8 cellular contexts compared by ENCODE assay signal in the genomic region with DNA sequence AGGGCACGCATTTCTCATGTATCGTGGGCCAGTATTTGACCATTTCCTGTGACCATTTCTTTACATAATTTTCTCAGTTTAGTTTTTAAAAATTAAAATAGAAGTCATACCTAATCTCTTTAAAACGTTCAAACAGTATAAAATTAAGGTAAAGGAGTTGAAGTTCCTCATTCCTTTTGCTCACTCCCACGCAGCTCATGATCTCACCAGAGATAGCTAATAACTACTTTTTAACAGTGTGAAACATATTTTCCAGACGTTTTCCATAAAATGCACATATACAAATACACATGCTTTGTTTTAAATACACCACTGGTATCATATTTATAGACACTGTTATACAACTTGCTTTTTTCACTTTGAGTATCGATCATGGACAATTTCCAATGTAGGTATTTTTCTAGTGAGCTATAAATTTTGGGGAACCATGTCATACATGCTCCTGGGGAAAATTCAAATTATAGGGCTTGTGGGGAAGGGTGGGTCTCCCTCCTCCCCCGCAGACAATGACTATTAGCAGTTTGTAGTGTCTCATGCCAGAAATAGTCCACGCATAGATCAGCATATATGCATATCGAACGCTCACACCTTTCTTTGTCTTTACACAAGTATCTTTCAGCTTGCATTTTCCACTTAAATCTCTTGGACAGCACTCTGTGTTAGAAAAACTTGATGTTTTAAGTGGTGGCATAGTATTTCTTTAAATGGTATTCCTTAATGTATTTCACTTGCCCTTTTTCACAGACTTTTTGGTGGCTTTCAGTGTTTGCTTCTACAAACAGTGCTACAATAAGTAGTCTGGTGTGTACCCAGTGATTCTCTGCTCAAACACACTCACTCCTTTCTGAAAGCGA.
DNase-seq lines count a peak whose midpoint lies in the region; ATAC-seq lines count a peak whose summit lies in the region.

No MANE protein-coding gene starts in this region.

- peak; percentile 64 for ATAC-seq in stimulated activated memory B cell treated with anti-CD40 and anti-IgM and Interleukin-4, amounts not matched to agents 10 μg/mL and 1 μg/mL and 100 μg/mL, for 72 hours
- no peak for ATAC-seq in activated T-cell treated with anti-CD3 and anti-CD28 coated beads, Interleukin-2, amount 50 U/mL, for 4 hours
- no peak for ATAC-seq in GM21528 (IDR thresholded peaks at IDR 0.05; ENCODE audit: low FRiP score, unreplicated experiment)
- ATAC-seq in GM21619 (IDR thresholded peaks at IDR 0.05; ENCODE audit: unreplicated experiment): no peak

- H3K36me3 Mint-ChIP-seq in T-helper 2 cell treated with Interferon-gamma antibody and Interleukin-4, amounts not matched to agents 5 μg/mL and 100 μg/mL, for 36 hours (ENCODE audit: low read depth): no peaks in the 10 kb centered on the region
- H3K36me3 Mint-ChIP-seq in stimulated activated memory B cell treated with anti-CD40 and anti-IgM and Interleukin-4, amounts not matched to agents 10 μg/mL and 1 μg/mL and 100 μg/mL, for 72 hours: no peaks in the 10 kb centered on the region
- H3K36me3 Mint-ChIP-seq in activated T-cell treated with anti-CD3 and anti-CD28 coated beads, Interleukin-2, amount 50 U/mL, for 4 hours (ENCODE audit: insufficient read depth): no peaks in the 10 kb centered on the region

- H3K4me3 Mint-ChIP-seq in T-helper 2 cell treated with Interferon-gamma antibody and Interleukin-4, amounts not matched to agents 5 μg/mL and 100 μg/mL, for 36 hours: peak overlapping the region; percentile 79
- peak overlapping the region; percentile 79 for H3K4me3 Mint-ChIP-seq in stimulated activated memory B cell treated with anti-CD40 and anti-IgM and Interleukin-4, amounts not matched to agents 10 μg/mL and 1 μg/mL and 100 μg/mL, for 72 hours
- no peak overlapping the region for H3K4me3 Mint-ChIP-seq in activated T-cell treated with anti-CD3 and anti-CD28 coated beads, Interleukin-2, amount 50 U/mL, for 4 hours

- DNase-seq in T-helper 2 cell treated with Interferon-gamma antibody and Interleukin-4, amounts not matched to agents 5 μg/mL and 100 μg/mL, for 36 hours (ENCODE audit: low spot score): no peak
- DNase-seq in T-helper 2 cell: no peak
- peak; percentile 54 for DNase-seq in NCI-H2171 (lab: John Stamatoyannopoulos, UW)
- DNase-seq in epithelial cell of prostate (ENCODE audit: low read depth, low spot score): no peak
- DNase-seq in activated T-cell treated with anti-CD3 and anti-CD28 coated beads, Interleukin-2, amount 50 U/mL, for 4 hours: no peak

- H3K27ac Mint-ChIP-seq in T-helper 2 cell treated with Interferon-gamma antibody and Interleukin-4, amounts not matched to agents 5 μg/mL and 100 μg/mL, for 36 hours: peak overlapping the region; percentile 89
- peak overlapping the region; percentile 98 for H3K27ac Mint-ChIP-seq in stimulated activated memory B cell treated with anti-CD40 and anti-IgM and Interleukin-4, amounts not matched to agents 10 μg/mL and 1 μg/mL and 100 μg/mL, for 72 hours

- H3K27ac ChIP-seq in epithelial cell of prostate: peak overlapping the region; percentile 99

- H3K9me3 Mint-ChIP-seq in T-helper 2 cell treated with Interferon-gamma antibody and Interleukin-4, amounts not matched to agents 5 μg/mL and 100 μg/mL, for 36 hours: no peaks in the 10 kb centered on the region
- H3K9me3 Mint-ChIP-seq in stimulated activated memory B cell treated with anti-CD40 and anti-IgM and Interleukin-4, amounts not matched to agents 10 μg/mL and 1 μg/mL and 100 μg/mL, for 72 hours: no peaks in the 10 kb centered on the region
- H3K9me3 Mint-ChIP-seq in activated T-cell treated with anti-CD3 and anti-CD28 coated beads, Interleukin-2, amount 50 U/mL, for 4 hours: no peaks in the 10 kb centered on the region

- H3K27me3 Mint-ChIP-seq in T-helper 2 cell treated with Interferon-gamma antibody and Interleukin-4, amounts not matched to agents 5 μg/mL and 100 μg/mL, for 36 hours (ENCODE audit: low read depth): no peaks in the 10 kb centered on the region
- H3K27me3 Mint-ChIP-seq in stimulated activated memory B cell treated with anti-CD40 and anti-IgM and Interleukin-4, amounts not matched to agents 10 μg/mL and 1 μg/mL and 100 μg/mL, for 72 hours: no peaks in the 10 kb centered on the region
- H3K27me3 Mint-ChIP-seq in activated T-cell treated with anti-CD3 and anti-CD28 coated beads, Interleukin-2, amount 50 U/mL, for 4 hours (ENCODE audit: low read depth): no peaks in the 10 kb centered on the region

- peaks cover 50% of the 10 kb centered on the region for H3K4me1 Mint-ChIP-seq in T-helper 2 cell treated with Interferon-gamma antibody and Interleukin-4, amounts not matched to agents 5 μg/mL and 100 μg/mL, for 36 hours (ENCODE audit: low read depth)
- H3K4me1 Mint-ChIP-seq in stimulated activated memory B cell treated with anti-CD40 and anti-IgM and Interleukin-4, amounts not matched to agents 10 μg/mL and 1 μg/mL and 100 μg/mL, for 72 hours: peaks cover 67% of the 10 kb centered on the region
- peaks cover 46% of the 10 kb centered on the region for H3K4me1 Mint-ChIP-seq in activated T-cell treated with anti-CD3 and anti-CD28 coated beads, Interleukin-2, amount 50 U/mL, for 4 hours (ENCODE audit: low read depth)
